ENCODE assay signal across 24 cellular contexts in genomic region chr2:76678358-76679024, GRCh38.
DNase-seq lines count a peak whose midpoint lies in the region; ATAC-seq, FAIRE-seq and TF ChIP-seq lines count a peak whose summit lies in the region.
"Had no signal": no experiment of that assay in that cellular context is flagged by ENCODE, and none has a peak within 500 bp of the region (broad histone marks: within the 10 kb centered on the region; RNA-seq: fewer than 3 reads in every experiment).

No MANE protein-coding gene starts in this region.

- intact Hi-C loops in natural killer cell (cut with micrococcal nuclease), result no loop called here

- H3K27ac ChIP-seq in GM23338 (ENCODE audit: low read depth) (peak overlapping the region; percentile 11; the same call in 1 of the 2 replicates), neuronal stem cell (replicated peaks; ENCODE audit: low read length) (no peak overlapping the region), small intestine (ENCODE audit: low read depth in 1 of 2, low read length in 1 of 2) (no peak overlapping the region)
- H3K27ac ChIP-seq: C4-2B, GM23248, Peyer's patch, SJSA1 had no signal

- H2BK120ac ChIP-seq in neuronal stem cell (ENCODE audit: low read depth, low read length), result no peak overlapping the region

- POLR2A ChIA-PET in WTC11 (lab: Charles Lee), result no interaction called here

- H3K4me3 ChIP-seq in GM23338, result peak overlapping the region; percentile 29; the same call in 1 of the 2 replicates
- no peak overlapping the region for H3K4me3 ChIP-seq in neuronal stem cell (ENCODE audit: low read length in 2 of 2)
- no peak overlapping the region for H3K4me3 ChIP-seq in small intestine (ENCODE audit: low read depth in 1 of 2, low read length in 2 of 2)
- H3K4me3 ChIP-seq: GM23248, Peyer's patch, SJSA1 had no signal

- H3K9me3 ChIP-seq in neuronal stem cell (replicated peaks in 1 of 2; ENCODE audit: control insufficient read depth in 2 of 2, insufficient read depth in 1 of 2, low read depth in 1 of 2, low read length in 2 of 2), result no peaks in the 10 kb centered on the region
- no peaks in the 10 kb centered on the region for H3K9me3 ChIP-seq in small intestine (ENCODE audit: control insufficient read depth, low read depth)
- H3K9me3 ChIP-seq: Peyer's patch, SJSA1 had no signal

- FAIRE-seq in small intestine (lab: Jason Lieb, UNC), result no peak
- FAIRE-seq: G401.6, GM12892 had no signal

- no peaks in the 10 kb centered on the region for H3F3A ChIP-seq in GM23338 (replicated peaks; ENCODE audit: low read depth)

- H3K9me2 ChIP-seq in GM23338 (ENCODE audit: insufficient read depth), result no peaks in the 10 kb centered on the region

- H3K4me2 ChIP-seq in GM23338, result peak overlapping the region; percentile 69
- H3K4me2 ChIP-seq in neuronal stem cell (ENCODE audit: insufficient read depth, low read length, poor library complexity, severe bottlenecking), result no peak overlapping the region

- DNase-seq in GM23338 (ENCODE audit: low spot score) (peak; percentile 54), WTC11 (ENCODE audit: low spot score) (no peak), globus pallidus (ENCODE audit: low spot score) (peak; percentile 8), left kidney (ENCODE audit: low read depth, low spot score) (peak; percentile 36), T-helper 1 cell (no peak), neuronal stem cell (ENCODE audit: low spot score) (no peak), natural killer cell (no peak), small intestine (no peak)
- DNase-seq: AML-193; Calu3; CD8-positive, alpha-beta memory T cell; DMS153; GM23248; Kasumi-1; NCI-H1694; NCI-H2081 treated with DMSO at 0.1 percent for 48 hours; NCI-H510A treated with DMSO at 0.1 percent for 48 hours; NCI-H748 treated with DMSO at 0.1 percent for 48 hours; Peyer's patch had no signal

- no peak overlapping the region for H3K18ac ChIP-seq in neuronal stem cell (ENCODE audit: low read length)

- no peak overlapping the region for H4K91ac ChIP-seq in neuronal stem cell (ENCODE audit: low read depth, low read length, poor library complexity)

- H3K27ac Mint-ChIP-seq in GM23338, result no peak overlapping the region; the same call in 1 of the 2 replicates
- H3K27ac Mint-ChIP-seq in WTC11, result no peak overlapping the region
- no peak overlapping the region for H3K27ac Mint-ChIP-seq in natural killer cell
- H3K27ac Mint-ChIP-seq: CD8-positive, alpha-beta memory T cell had no signal

- H3K4me1 Mint-ChIP-seq in GM23338, result peaks cover 15% of the 10 kb centered on the region
- peaks cover 26% of the 10 kb centered on the region for H3K4me1 Mint-ChIP-seq in WTC11
- H3K4me1 Mint-ChIP-seq in natural killer cell, result no peaks in the 10 kb centered on the region
- H3K4me1 Mint-ChIP-seq: CD8-positive, alpha-beta memory T cell had no signal

- H3K9ac ChIP-seq in neuronal stem cell (ENCODE audit: low read depth, low read length, poor library complexity), result no peak overlapping the region
- H3K9ac ChIP-seq: GM23248 had no signal

- H3K36me3 Mint-ChIP-seq in GM23338 (ENCODE audit: low read depth), result peaks cover 3% of the 10 kb centered on the region; the same call in 1 of the 3 replicates
- peaks cover 4% of the 10 kb centered on the region for H3K36me3 Mint-ChIP-seq in WTC11
- H3K36me3 Mint-ChIP-seq in natural killer cell, result no peaks in the 10 kb centered on the region
- H3K36me3 Mint-ChIP-seq: CD8-positive, alpha-beta memory T cell had no signal

- H3K4me1 ChIP-seq in GM23338 (ENCODE audit: insufficient read depth), result peaks cover 19% of the 10 kb centered on the region
- H3K4me1 ChIP-seq in neuronal stem cell (ENCODE audit: control insufficient read depth in 2 of 2, insufficient read depth in 1 of 2, low read depth in 1 of 2, low read length in 2 of 2), result no peaks in the 10 kb centered on the region
- H3K4me1 ChIP-seq in small intestine (ENCODE audit: control insufficient read depth in 2 of 2, insufficient read depth in 1 of 2, low read depth in 1 of 2, low read length in 1 of 2), result peaks cover 0 to 2% of the 10 kb centered on the region in 2 donors
- H3K4me1 ChIP-seq: SJSA1 had no signal

- H3K27me3 Mint-ChIP-seq in GM23338 (ENCODE audit: insufficient read depth, low read depth, poor library complexity) (no peaks in the 10 kb centered on the region), WTC11 (ENCODE audit: low read depth) (no peaks in the 10 kb centered on the region), natural killer cell (ENCODE audit: low read depth in 2 of 2) (no peaks in the 10 kb centered on the region)
- H3K27me3 Mint-ChIP-seq: CD8-positive, alpha-beta memory T cell had no signal

- H3K14ac ChIP-seq in neuronal stem cell (ENCODE audit: low read length), result no peak overlapping the region

- H2BK5ac ChIP-seq in neuronal stem cell (ENCODE audit: low read length), result no peak overlapping the region

- no peak overlapping the region for H2AK5ac ChIP-seq in neuronal stem cell (ENCODE audit: low read depth, low read length)

- no peaks in the 10 kb centered on the region for H3K36me3 ChIP-seq in GM23338 (ENCODE audit: insufficient read depth)
- no peaks in the 10 kb centered on the region for H3K36me3 ChIP-seq in neuronal stem cell (replicated peaks in 1 of 2; ENCODE audit: control insufficient read depth in 2 of 2, insufficient read depth in 2 of 2, low read length in 2 of 2)
- H3K36me3 ChIP-seq in small intestine (ENCODE audit: control insufficient read depth in 2 of 2, insufficient read depth in 2 of 2, low read length in 2 of 2), result no peaks in the 10 kb centered on the region
- H3K36me3 ChIP-seq: Peyer's patch, SJSA1 had no signal

- no CpG with 5 or more reads among the region's 4 CpGs for WGBS in neuronal stem cell (ENCODE audit: extremely low coverage in 2 of 2, insufficient read length in 2 of 2, insufficient replicate concordance in 1 of 2), 2 donors
- 38 to 61% (median 49%) methylated on average over 4 of the region's 4 CpGs for WGBS in small intestine, 3 donors

- H3K79me1 ChIP-seq in neuronal stem cell (ENCODE audit: low read depth, low read length), result no peaks in the 10 kb centered on the region

- no peaks in the 10 kb centered on the region for H3K27me3 ChIP-seq in GM23338 (ENCODE audit: insufficient read depth)
- H3K27me3 ChIP-seq in neuronal stem cell (ENCODE audit: control insufficient read depth in 3 of 3, insufficient read depth in 3 of 3, low read depth in 1 of 3, low read length in 3 of 3), result no peaks in the 10 kb centered on the region
- H3K27me3 ChIP-seq in small intestine (ENCODE audit: control insufficient read depth in 2 of 2, insufficient read depth in 2 of 2, low read length in 2 of 2), result no peaks in the 10 kb centered on the region
- H3K27me3 ChIP-seq: Peyer's patch, SJSA1 had no signal

- H3K4ac ChIP-seq in neuronal stem cell (ENCODE audit: low read length), result no peak overlapping the region

- H3K23ac ChIP-seq in neuronal stem cell (ENCODE audit: low read depth, low read length, poor library complexity), result no peak overlapping the region

- H3K9me3 Mint-ChIP-seq in GM23338 (no peaks in the 10 kb centered on the region), WTC11 (peaks cover 15% of the 10 kb centered on the region), natural killer cell (peaks cover 6 to 12% of the 10 kb centered on the region in 2 donors)

- CTCF ChIA-PET in WTC11 (lab: Charles Lee), result no interaction called here

- no peak overlapping the region for H2BK12ac ChIP-seq in neuronal stem cell (ENCODE audit: low read length)

- ATAC-seq in GM23338, result no peak
- peak; percentile 32; the same call in 1 of the 2 replicates for ATAC-seq in WTC11
- ATAC-seq in natural killer cell, result no peak
- ATAC-seq: HCT116 had no signal

- H3K4me3 Mint-ChIP-seq in GM23338 (no peak overlapping the region), WTC11 (no peak overlapping the region), natural killer cell (no peak overlapping the region)
- H3K4me3 Mint-ChIP-seq: CD8-positive, alpha-beta memory T cell had no signal

- no peak overlapping the region for H2BK15ac ChIP-seq in neuronal stem cell (ENCODE audit: low read length)

- no peaks in the 10 kb centered on the region for H4K20me1 ChIP-seq in GM23338 (replicated peaks; ENCODE audit: insufficient read depth)

- no peak overlapping the region for H4K8ac ChIP-seq in neuronal stem cell (ENCODE audit: low read depth, low read length)

- H3K79me2 ChIP-seq in GM23338 (replicated peaks; ENCODE audit: insufficient read depth), result no peaks in the 10 kb centered on the region

- H2AFZ ChIP-seq in GM23338 (peak overlapping the region; percentile 48; the same call in 1 of the 2 replicates), neuronal stem cell (ENCODE audit: low read length) (no peak overlapping the region)
- H2AFZ ChIP-seq: GM23248 had no signal

- no peak for TF ChIP-seq CTCF in GM23338 (conservative IDR thresholded peaks at IDR 0.05; ENCODE audit: low read depth in 2 of 2)
- TF ChIP-seq CTCF in WTC11 (IDR thresholded peaks at IDR 0.05), result no peak
- no peak for TF ChIP-seq CTCF in natural killer cell (IDR thresholded peaks at IDR 0.05)

TF ChIP-seq in GM23338, 12 proteins besides CTCF, POLR2A, EP300 and RAD21:
- TF ChIP-seq NANOG (IDR thresholded peaks at IDR 0.05; ENCODE audit: borderline replicate concordance) (peak; percentile 31; the same call in 1 of the 2 replicates), STAT1 (IDR thresholded peaks at IDR 0.05; ENCODE audit: unreplicated experiment) (no peak)

Comparison
In these comparisons a context has a peak if more than half of its experiments do, and no peak if none do; other contexts are left out.
1. DNase-seq: peak in GM23338 (single experiment), globus pallidus (single experiment) and left kidney (single experiment); none in WTC11 (single experiment), T-helper 1 cell (0 of 5), neuronal stem cell (single experiment), natural killer cell (single experiment) and small intestine (single experiment).